Comparison of ENCODE assay signal across 15 cellular contexts in the genomic region with DNA sequence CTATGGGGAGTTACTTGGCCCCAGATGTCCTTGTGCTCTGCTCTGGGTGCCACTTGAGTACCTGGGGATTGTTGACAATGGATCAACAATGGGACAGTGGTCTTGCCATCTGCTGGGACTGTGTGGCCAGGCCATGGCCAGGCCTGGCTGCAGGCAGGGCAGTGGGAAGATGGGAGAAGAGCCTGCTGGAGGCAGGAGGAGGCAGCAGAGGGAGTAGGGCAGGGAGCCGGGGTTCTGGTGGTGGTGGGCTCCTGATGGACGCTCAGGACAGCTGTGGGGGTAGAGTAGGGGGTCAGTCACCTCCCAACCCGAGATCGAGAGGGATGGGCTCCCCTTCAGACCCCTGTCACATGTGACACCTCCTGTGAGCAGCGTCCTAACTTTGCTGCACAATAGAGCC.
"Had no signal": no experiment of that assay in that cellular context is flagged by ENCODE, and none has a peak within 500 bp of the region (broad histone marks: within the 10 kb centered on the region; RNA-seq: fewer than 3 reads in every experiment).

No MANE protein-coding gene starts in this region.

- H3K27ac Mint-ChIP-seq: nephron progenitor cell; stimulated activated effector memory CD8-positive, alpha-beta T cell treated with anti-CD3 and anti-CD28 coated beads, Interleukin-12 subunit alpha, Interleukin-12 subunit beta, amount 100 ng/mL, for 72 hours; T-helper 17 cell had no signal

- H3K4me3 ChIP-seq: ovary, smooth muscle cell had no signal

- DNase-seq: activated CD4-positive, CD25-positive, alpha-beta regulatory T cell; activated naive CD4-positive, alpha-beta T cell treated with anti-CD3 and anti-CD28 coated beads, Interleukin-2, amount 50 U/mL, for 16 hours; activated T-cell treated with anti-CD3 and anti-CD28 coated beads, Interleukin-2, amount 50 U/mL, for 1 hour; adrenal gland; cerebellar nuclear complex; mesendoderm; nephron progenitor cell; ovary; T-helper 17 cell; upper lobe of left lung had no signal

- H3K27me3 Mint-ChIP-seq: brain had no signal

- H3K4me3 Mint-ChIP-seq: brain; nephron progenitor cell; stimulated activated effector memory CD8-positive, alpha-beta T cell treated with anti-CD3 and anti-CD28 coated beads, Interleukin-12 subunit alpha, Interleukin-12 subunit beta, amount 100 ng/mL, for 72 hours; T-helper 17 cell had no signal

- H3K27ac ChIP-seq: adrenal gland, ovary had no signal

- H3K36me3 Mint-ChIP-seq: stimulated activated effector memory CD8-positive, alpha-beta T cell treated with anti-CD3 and anti-CD28 coated beads, Interleukin-12 subunit alpha, Interleukin-12 subunit beta, amount 100 ng/mL, for 72 hours had no signal

- H3K36me3 ChIP-seq: ovary had no signal

- H3K4me2 ChIP-seq: smooth muscle cell had no signal

- H3K9me3 Mint-ChIP-seq: brain; nephron progenitor cell; stimulated activated effector memory CD8-positive, alpha-beta T cell treated with anti-CD3 and anti-CD28 coated beads, Interleukin-12 subunit alpha, Interleukin-12 subunit beta, amount 100 ng/mL, for 72 hours had no signal

- ATAC-seq: esophagus mucosa; left lobe of liver; stimulated activated effector memory CD8-positive, alpha-beta T cell treated with anti-CD3 and anti-CD28 coated beads, Interleukin-12 subunit alpha, Interleukin-12 subunit beta, amount 100 ng/mL, for 72 hours; T-helper 17 cell had no signal

- H3K9me3 ChIP-seq: adrenal gland, ovary, upper lobe of left lung had no signal

- H3K4me1 Mint-ChIP-seq: brain; stimulated activated effector memory CD8-positive, alpha-beta T cell treated with anti-CD3 and anti-CD28 coated beads, Interleukin-12 subunit alpha, Interleukin-12 subunit beta, amount 100 ng/mL, for 72 hours had no signal

- H3K27me3 ChIP-seq: adrenal gland, ovary, upper lobe of left lung had no signal
